Comparison of ENCODE assay signal across 16 cellular contexts in the genomic region with DNA sequence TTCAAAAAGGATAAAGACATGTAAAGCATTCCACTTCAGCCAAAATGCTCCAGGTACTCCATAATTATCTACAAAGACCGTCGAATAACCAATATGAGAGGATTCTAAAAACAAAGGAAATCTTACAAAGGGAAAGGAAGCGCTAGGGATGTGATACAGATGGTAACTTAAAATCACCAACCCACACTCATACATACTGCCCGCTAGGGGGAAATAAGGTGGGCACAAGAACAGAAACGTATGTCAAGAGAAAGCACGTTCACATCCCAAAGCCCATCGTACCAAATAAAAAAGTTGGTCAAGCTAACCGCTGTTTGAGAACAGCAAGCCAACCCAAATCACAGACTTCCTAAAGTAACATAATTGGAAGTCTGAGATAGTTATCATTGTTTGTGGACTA.
"Had no signal": no experiment of that assay in that cellular context is flagged by ENCODE, and none has a peak within 500 bp of the region (broad histone marks: within the 10 kb centered on the region; RNA-seq: fewer than 3 reads in every experiment).

No MANE protein-coding gene starts in this region.

- H3K4me3 Mint-ChIP-seq: activated CD4-positive, alpha-beta memory T cell treated with anti-CD3 and anti-CD28 coated beads, Interleukin-2, amount 10 ng/mL, durations not matched to agents 7 days and 5 days; nephron progenitor cell had no signal

- H3K27ac ChIP-seq: body of pancreas, colonic mucosa, foreskin keratinocyte, sigmoid colon, spleen, VCaP had no signal

- H3K27ac Mint-ChIP-seq: activated CD4-positive, alpha-beta memory T cell treated with anti-CD3 and anti-CD28 coated beads, Interleukin-2, amount 10 ng/mL, durations not matched to agents 7 days and 5 days; nephron progenitor cell had no signal

- H3K4me3 ChIP-seq: body of pancreas, colonic mucosa, sigmoid colon, spleen, upper lobe of left lung had no signal

- H3K4me1 ChIP-seq: body of pancreas, colonic mucosa had no signal

- H3K9me3 ChIP-seq: body of pancreas, colonic mucosa, sigmoid colon had no signal

- H3K36me3 ChIP-seq: colonic mucosa, sigmoid colon, spleen, upper lobe of left lung had no signal

- ATAC-seq: body of pancreas, SK-N-SH treated with all-trans-retinoic acid at 6 μM for 48 hours had no signal

- H3K27me3 Mint-ChIP-seq: activated CD4-positive, alpha-beta memory T cell treated with anti-CD3 and anti-CD28 coated beads, Interleukin-2, amount 10 ng/mL, durations not matched to agents 7 days and 5 days; stimulated activated naive CD8-positive, alpha-beta T cell treated with anti-CD3 and anti-CD28 coated beads, Interleukin-15, amount 100 ng/mL, for 72 hours had no signal

- DNase-seq: activated CD4-positive, alpha-beta memory T cell treated with anti-CD3 and anti-CD28 coated beads, Interleukin-2, amount 10 ng/mL, durations not matched to agents 7 days and 5 days; activated naive CD4-positive, alpha-beta T cell treated with anti-CD3 and anti-CD28 coated beads, Interleukin-2, amount 50 U/mL, for 16 hours; amygdala; body of pancreas; caudate nucleus; colonic mucosa; glutamatergic neuron; kidney glomerular epithelial cell; nephron progenitor cell; sigmoid colon; spleen; stimulated activated naive CD8-positive, alpha-beta T cell treated with anti-CD3 and anti-CD28 coated beads, Interleukin-15, amount 100 ng/mL, for 72 hours; upper lobe of left lung had no signal

- H3K4me1 Mint-ChIP-seq: nephron progenitor cell had no signal

- H3K27me3 ChIP-seq: body of pancreas, colonic mucosa, foreskin keratinocyte, sigmoid colon, spleen, upper lobe of left lung had no signal
